8 cellular contexts compared by ENCODE assay signal in the genomic region with DNA sequence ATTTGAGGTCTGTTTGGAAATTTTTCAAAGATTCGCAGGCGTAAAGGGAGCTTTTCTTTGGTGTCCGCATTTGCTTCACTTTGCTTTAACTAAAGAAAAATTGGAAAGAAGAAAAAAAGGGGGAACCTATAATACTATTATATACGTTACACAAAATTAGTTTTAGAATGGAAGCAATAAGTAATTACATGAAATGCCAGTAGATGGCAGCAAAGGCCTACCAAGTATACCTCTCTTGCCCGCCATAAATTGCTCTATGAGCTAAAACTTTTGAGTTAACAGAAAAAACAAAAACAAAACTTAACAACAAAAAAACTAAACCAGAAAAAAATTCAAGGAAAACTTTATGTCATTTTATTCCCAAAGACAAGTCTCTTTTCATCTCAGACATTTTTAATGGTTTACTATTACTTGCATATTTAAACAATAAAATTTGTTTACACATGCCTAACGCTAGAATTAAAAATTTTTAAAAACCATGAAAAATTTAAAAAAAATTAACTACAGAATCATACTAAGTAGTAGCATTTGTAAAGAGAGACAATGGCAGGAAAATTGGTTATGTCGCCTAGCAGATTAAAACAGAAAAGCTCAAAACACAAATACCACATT.
DNase-seq lines count a peak whose midpoint lies in the region; ATAC-seq, FAIRE-seq and TF ChIP-seq lines count a peak whose summit lies in the region.

No MANE protein-coding gene starts in this region.

- H3K4me2 ChIP-seq in keratinocyte (ENCODE audit: control insufficient read depth, extremely low read depth, insufficient read depth, low read depth, low read length) = no peak overlapping the region

- H2AFZ ChIP-seq in keratinocyte (ENCODE audit: control insufficient read depth, low read length) = no peak overlapping the region

- H3K4me1 Mint-ChIP-seq in CD14-positive monocyte (no peaks in the 10 kb centered on the region), type B pancreatic cell (ENCODE audit: unreplicated experiment) (no peaks in the 10 kb centered on the region)
- no peaks in the 10 kb centered on the region for H3K4me1 Mint-ChIP-seq in activated T-helper 1 cell treated with anti-CD3 and anti-CD28 coated beads, Interleukin-12 subunit alpha, Interleukin-12 subunit beta, Interleukin-2, Interleukin-4 antibody, amounts not matched to agents 30 ng/mL and 10 ng/mL and 1 ng/mL, durations not matched to agents 14 hours and 24 hours and 36 hours (ENCODE audit: low read depth)

- no peak overlapping the region for H3K9ac ChIP-seq in keratinocyte (ENCODE audit: control insufficient read depth, extremely low read depth, insufficient read depth, low read length)

- H3K36me3 ChIP-seq in ascending aorta = no peaks in the 10 kb centered on the region
- no peaks in the 10 kb centered on the region for H3K36me3 ChIP-seq in keratinocyte (ENCODE audit: control insufficient read depth in 2 of 2, extremely low read depth in 1 of 2, insufficient read depth in 2 of 2, low read length in 2 of 2)

- H3K9me3 ChIP-seq in ascending aorta (no peaks in the 10 kb centered on the region), keratinocyte (ENCODE audit: control insufficient read depth, low read depth, low read length) (no peaks in the 10 kb centered on the region)

- TF ChIP-seq CTCF in CD14-positive monocyte (IDR thresholded peaks at IDR 0.05) = peak; percentile 77
- peak; percentile 43 for TF ChIP-seq CTCF in GM13976 (IDR thresholded peaks at IDR 0.05; ENCODE audit: borderline replicate concordance, control extremely low read depth, extremely low read depth, insufficient read depth, missing control alignments)
- TF ChIP-seq CTCF in ascending aorta (IDR thresholded peaks at IDR 0.05) = peak; percentile 49 to 74 (median 71)
- peak in 2 of 3 experiments; percentile 31 to 43 for TF ChIP-seq CTCF in keratinocyte (optimal IDR thresholded peaks at IDR 0.05 in 1 of 3, IDR thresholded peaks at IDR 0.05 in 1 of 3, conservative IDR thresholded peaks at IDR 0.05 in 1 of 3; ENCODE audit: extremely low read depth in 1 of 3, insufficient read depth in 2 of 3, low read length in 3 of 3)
- TF ChIP-seq CTCF in type B pancreatic cell (conservative IDR thresholded peaks at IDR 0.05) = peak; percentile 94

- H3K27me3 ChIP-seq in ascending aorta = no peaks in the 10 kb centered on the region
- H3K27me3 ChIP-seq in keratinocyte (ENCODE audit: control insufficient read depth, extremely low read depth, insufficient read depth, low read length) = no peaks in the 10 kb centered on the region

- H3K4me3 ChIP-seq in ascending aorta = no peak overlapping the region
- H3K4me3 ChIP-seq in keratinocyte (ENCODE audit: control insufficient read depth in 2 of 3, extremely low read depth in 1 of 3, insufficient read depth in 2 of 3, low read depth in 1 of 3, low read length in 3 of 3) = no peak overlapping the region

- intact Hi-C loops in CD14-positive monocyte (cut with micrococcal nuclease) (no loop called here), ascending aorta (cut with DNase I) (loop anchor here (1.0 to 10.0 kb wide), 3 partner anchors 330 to 800 kb away; no protein-coding TSS in a partner anchor)
- intact Hi-C loops in activated T-helper 1 cell treated with anti-CD3 and anti-CD28 coated beads, Interleukin-12 subunit alpha, Interleukin-12 subunit beta, Interleukin-2, Interleukin-4 antibody, amounts not matched to agents 30 ng/mL and 10 ng/mL and 1 ng/mL, durations not matched to agents 14 hours and 24 hours and 36 hours (cut with micrococcal nuclease) = loop anchor here (1.0 to 2.0 kb wide), 5 partner anchors 369 to 1411 kb away; no protein-coding TSS in a partner anchor

- in situ Hi-C loops in GM13976 (cut with MboI; ENCODE audit: low sequenced_read_pairs, unreplicated experiment) = no loop called here

- no peak overlapping the region for H3K4me3 Mint-ChIP-seq in CD14-positive monocyte
- no peak overlapping the region for H3K4me3 Mint-ChIP-seq in type B pancreatic cell
- H3K4me3 Mint-ChIP-seq in activated T-helper 1 cell treated with anti-CD3 and anti-CD28 coated beads, Interleukin-12 subunit alpha, Interleukin-12 subunit beta, Interleukin-2, Interleukin-4 antibody, amounts not matched to agents 30 ng/mL and 10 ng/mL and 1 ng/mL, durations not matched to agents 14 hours and 24 hours and 36 hours = no peak overlapping the region

- H4K20me1 ChIP-seq in keratinocyte (ENCODE audit: control insufficient read depth, extremely low read depth, insufficient read depth, low read length) = no peaks in the 10 kb centered on the region

- H3K27ac Mint-ChIP-seq in CD14-positive monocyte (no peak overlapping the region), type B pancreatic cell (no peak overlapping the region)
- no peak overlapping the region for H3K27ac Mint-ChIP-seq in activated T-helper 1 cell treated with anti-CD3 and anti-CD28 coated beads, Interleukin-12 subunit alpha, Interleukin-12 subunit beta, Interleukin-2, Interleukin-4 antibody, amounts not matched to agents 30 ng/mL and 10 ng/mL and 1 ng/mL, durations not matched to agents 14 hours and 24 hours and 36 hours

- DNase-seq in CD14-positive monocyte (ENCODE audit: low spot score) (no peak), GM13976 (ENCODE audit: low spot score) (peak; percentile 36), NCI-H2227 (lab: John Stamatoyannopoulos, UW; ENCODE audit: unreplicated experiment) (peak; percentile 67), ascending aorta (ENCODE audit: low spot score in 2 of 2) (no peak), keratinocyte (ENCODE audit: low read depth, low spot score) (no peak), type B pancreatic cell (ENCODE audit: extremely low spot score, unreplicated experiment) (no peak)
- no peak for DNase-seq in activated T-helper 1 cell treated with anti-CD3 and anti-CD28 coated beads, Interleukin-12 subunit alpha, Interleukin-12 subunit beta, Interleukin-2, Interleukin-4 antibody, amounts not matched to agents 30 ng/mL and 10 ng/mL and 1 ng/mL, durations not matched to agents 14 hours and 24 hours and 36 hours (ENCODE audit: low spot score)

- peak; percentile 70 for ATAC-seq in HG02981 (IDR thresholded peaks at IDR 0.05; ENCODE audit: unreplicated experiment)

- no peaks in the 10 kb centered on the region for H3K79me2 ChIP-seq in keratinocyte (ENCODE audit: control insufficient read depth, insufficient read depth, low read length)

- H3K36me3 Mint-ChIP-seq in CD14-positive monocyte = no peaks in the 10 kb centered on the region
- no peaks in the 10 kb centered on the region for H3K36me3 Mint-ChIP-seq in type B pancreatic cell
- H3K36me3 Mint-ChIP-seq in activated T-helper 1 cell treated with anti-CD3 and anti-CD28 coated beads, Interleukin-12 subunit alpha, Interleukin-12 subunit beta, Interleukin-2, Interleukin-4 antibody, amounts not matched to agents 30 ng/mL and 10 ng/mL and 1 ng/mL, durations not matched to agents 14 hours and 24 hours and 36 hours (ENCODE audit: low read depth) = no peaks in the 10 kb centered on the region

- H3K27me3 Mint-ChIP-seq in CD14-positive monocyte (ENCODE audit: low read depth in 3 of 3) = peaks cover 2 to 8% (median 6%) of the 10 kb centered on the region in 3 donors
- H3K27me3 Mint-ChIP-seq in type B pancreatic cell = peaks cover 31% of the 10 kb centered on the region
- H3K27me3 Mint-ChIP-seq in activated T-helper 1 cell treated with anti-CD3 and anti-CD28 coated beads, Interleukin-12 subunit alpha, Interleukin-12 subunit beta, Interleukin-2, Interleukin-4 antibody, amounts not matched to agents 30 ng/mL and 10 ng/mL and 1 ng/mL, durations not matched to agents 14 hours and 24 hours and 36 hours (ENCODE audit: insufficient read depth) = peaks cover 8% of the 10 kb centered on the region

- dilution Hi-C loops in keratinocyte (cut with MboI; ENCODE audit: extremely low pct_ligation_motif_present, low sequenced_read_pairs) = no loop called here

- no peak overlapping the region for H3K27ac ChIP-seq in ascending aorta
- no peak overlapping the region for H3K27ac ChIP-seq in keratinocyte (ENCODE audit: control insufficient read depth, insufficient read depth, low read length)

- H3K9me1 ChIP-seq in keratinocyte (ENCODE audit: control insufficient read depth, extremely low read depth, insufficient read depth, low read length) = no peaks in the 10 kb centered on the region

- H3K4me1 ChIP-seq in ascending aorta = no peaks in the 10 kb centered on the region
- H3K4me1 ChIP-seq in keratinocyte (ENCODE audit: control insufficient read depth, extremely low read depth, insufficient read depth, low read length) = no peaks in the 10 kb centered on the region

- H3K9me3 Mint-ChIP-seq in CD14-positive monocyte = no peaks in the 10 kb centered on the region
- no peaks in the 10 kb centered on the region for H3K9me3 Mint-ChIP-seq in type B pancreatic cell
- H3K9me3 Mint-ChIP-seq in activated T-helper 1 cell treated with anti-CD3 and anti-CD28 coated beads, Interleukin-12 subunit alpha, Interleukin-12 subunit beta, Interleukin-2, Interleukin-4 antibody, amounts not matched to agents 30 ng/mL and 10 ng/mL and 1 ng/mL, durations not matched to agents 14 hours and 24 hours and 36 hours = no peaks in the 10 kb centered on the region

- no peak for FAIRE-seq in keratinocyte (lab: Jason Lieb, UNC)

Comparison
In these comparisons a context has a peak if more than half of its experiments do, and no peak if none do; other contexts are left out.
1. DNase-seq: peak in GM13976 (single experiment) and NCI-H2227 (single experiment); none in CD14-positive monocyte (single experiment), ascending aorta (0 of 2), keratinocyte (single experiment), type B pancreatic cell (single experiment) and activated T-helper 1 cell treated with anti-CD3 and anti-CD28 coated beads, Interleukin-12 subunit alpha, Interleukin-12 subunit beta, Interleukin-2, Interleukin-4 antibody, amounts not matched to agents 30 ng/mL and 10 ng/mL and 1 ng/mL, durations not matched to agents 14 hours and 24 hours and 36 hours (single experiment).
2. CTCF ChIP-seq: peak in every context shown above with its lines; median percentile 94 in type B pancreatic cell; 77 in CD14-positive monocyte; 71 in ascending aorta; 43 in GM13976; 37 in keratinocyte.
3. intact Hi-C loops: an anchor here in ascending aorta (1.0 to 10.0 kb wide) and activated T-helper 1 cell treated with anti-CD3 and anti-CD28 coated beads, Interleukin-12 subunit alpha, Interleukin-12 subunit beta, Interleukin-2, Interleukin-4 antibody, amounts not matched to agents 30 ng/mL and 10 ng/mL and 1 ng/mL, durations not matched to agents 14 hours and 24 hours and 36 hours (1.0 to 2.0 kb wide); none called in CD14-positive monocyte.